14 cellular contexts compared by ENCODE assay signal in the genomic region with DNA sequence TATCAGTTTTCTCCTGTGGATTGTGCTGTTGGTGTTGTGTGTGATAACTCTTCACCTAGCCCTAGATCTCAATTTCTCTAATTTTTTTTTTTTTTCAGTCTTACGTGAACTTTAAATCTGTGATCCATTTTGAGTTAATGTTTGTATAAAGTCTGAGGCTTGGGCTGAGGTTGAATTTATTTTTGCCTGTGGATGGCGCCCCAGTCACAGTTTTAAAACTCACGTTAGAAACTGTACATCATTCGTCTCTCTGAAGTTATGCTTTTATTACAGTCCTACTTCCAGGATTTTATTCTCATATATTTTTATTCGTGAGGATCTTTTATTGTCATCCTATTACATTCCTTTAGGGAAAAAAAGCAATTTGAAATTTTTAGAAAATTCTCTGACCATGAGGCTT.
DNase-seq lines count a peak whose midpoint lies in the region; ATAC-seq and TF ChIP-seq lines count a peak whose summit lies in the region.
"Had no signal": no experiment of that assay in that cellular context is flagged by ENCODE, and none has a peak within 500 bp of the region (broad histone marks: within the 10 kb centered on the region; RNA-seq: fewer than 3 reads in every experiment).

No MANE protein-coding gene starts in this region.

- H3K4me3 ChIP-seq in vagina, result no peak overlapping the region
- H3K4me3 ChIP-seq: sigmoid colon, tibial nerve had no signal

- no peak for TF ChIP-seq POLR2A in vagina (IDR thresholded peaks at IDR 0.05)

- H3K27ac ChIP-seq in VCaP (peak overlapping the region; percentile 8; the same call in 1 of the 2 replicates), vagina (no peak overlapping the region)

- peak overlapping the region; percentile 89 for H3K27ac Mint-ChIP-seq in central memory CD8-positive, alpha-beta T cell (ENCODE audit: low read depth)
- H3K27ac Mint-ChIP-seq in progenitor cell of endocrine pancreas, result peak overlapping the region; percentile 92

- H3K4me1 Mint-ChIP-seq in central memory CD8-positive, alpha-beta T cell, result peaks cover 58% of the 10 kb centered on the region
- H3K4me1 Mint-ChIP-seq in progenitor cell of endocrine pancreas (ENCODE audit: low read depth), result peaks cover 7% of the 10 kb centered on the region

- intact Hi-C loops in vagina (cut with DNase I), result no loop called here

- peaks cover 45% of the 10 kb centered on the region for H3K36me3 Mint-ChIP-seq in central memory CD8-positive, alpha-beta T cell (ENCODE audit: insufficient read depth)
- peaks cover 38% of the 10 kb centered on the region for H3K36me3 Mint-ChIP-seq in progenitor cell of endocrine pancreas (ENCODE audit: insufficient read depth)

- ATAC-seq in central memory CD8-positive, alpha-beta T cell (replicated peaks; ENCODE audit: extremely low read depth, poor library complexity, severe bottlenecking), result no peak
- ATAC-seq in GM19452 (IDR thresholded peaks at IDR 0.05; ENCODE audit: unreplicated experiment) (no peak), HG03378 (IDR thresholded peaks at IDR 0.05; ENCODE audit: unreplicated experiment) (no peak)
- ATAC-seq: esophagus mucosa had no signal

- peaks cover 0 to 25% of the 10 kb centered on the region in 2 donors for H3K36me3 ChIP-seq in vagina

- DNase-seq in activated T-cell treated with anti-CD3 and anti-CD28 coated beads, Interleukin-2, amount 50 U/mL, for 1 hour, result peak; percentile 44
- DNase-seq in activated T-cell treated with anti-CD3 and anti-CD28 coated beads, Interleukin-2, amount 50 U/mL, for 48 hours, result no peak
- no peak for DNase-seq in central memory CD8-positive, alpha-beta T cell (ENCODE audit: low spot score in 2 of 2)
- no peak for DNase-seq in progenitor cell of endocrine pancreas (ENCODE audit: low spot score, unreplicated experiment)
- DNase-seq in vagina (ENCODE audit: extremely low spot score in 2 of 2), result no peak
- DNase-seq: ACHN, DMS79, NCI-H446 treated with DMSO at 0.1 percent for 48 hours, sigmoid colon had no signal

- peaks cover 15% of the 10 kb centered on the region for H3K4me1 ChIP-seq in vagina

- no peaks in the 10 kb centered on the region for H3K27me3 Mint-ChIP-seq in central memory CD8-positive, alpha-beta T cell
- no peaks in the 10 kb centered on the region for H3K27me3 Mint-ChIP-seq in progenitor cell of endocrine pancreas

- H3K27me3 ChIP-seq in vagina, result no peaks in the 10 kb centered on the region
- H3K27me3 ChIP-seq: sigmoid colon, tibial nerve had no signal

- H3K4me3 Mint-ChIP-seq in central memory CD8-positive, alpha-beta T cell, result peak overlapping the region; percentile 34
- no peak overlapping the region for H3K4me3 Mint-ChIP-seq in progenitor cell of endocrine pancreas (ENCODE audit: low read depth)

- peaks cover 6% of the 10 kb centered on the region for H3K9me3 Mint-ChIP-seq in central memory CD8-positive, alpha-beta T cell
- peaks cover 3% of the 10 kb centered on the region for H3K9me3 Mint-ChIP-seq in progenitor cell of endocrine pancreas (ENCODE audit: low read depth)

- H3K9me3 ChIP-seq in vagina, result no peaks in the 10 kb centered on the region
- H3K9me3 ChIP-seq: sigmoid colon had no signal

- TF ChIP-seq CTCF in VCaP (conservative IDR thresholded peaks at IDR 0.05) (0 out of 2 replicates have a peak, but pooled peaks have one; percentile 13), progenitor cell of endocrine pancreas (IDR thresholded peaks at IDR 0.05; ENCODE audit: unreplicated experiment) (peak; percentile 15), vagina (IDR thresholded peaks at IDR 0.05) (no peak)

Comparison
In these comparisons a context has a peak if more than half of its experiments do, and no peak if none do; other contexts are left out.
1. CTCF ChIP-seq: peak in VCaP (single experiment) and progenitor cell of endocrine pancreas (single experiment); none in vagina (0 of 3).